ENCODE assay signal across 8 cellular contexts in genomic region chr1:34852677-34853217, GRCh38. TPM values are rescaled to one million over a fixed set of nuclear protein-coding genes. Genes with fewer than 3 reads are reported as not detected.
A peak's percentile ranks its signal among the peaks of the same experiment; 100 is the strongest.
DNase-seq lines count a peak whose midpoint lies in the region; ATAC-seq and TF ChIP-seq lines count a peak whose summit lies in the region.

No MANE protein-coding gene starts in this region.

- H3K27ac ChIP-seq in cardiac muscle cell = peak overlapping the region; percentile 91
- peak overlapping the region; percentile 36 for H3K27ac ChIP-seq in upper lobe of right lung

- peaks cover 18% of the 10 kb centered on the region for H3K4me1 Mint-ChIP-seq in activated naive CD8-positive, alpha-beta T cell treated with anti-CD3 and anti-CD28 coated beads, Interleukin-2, amount 10 ng/mL, durations not matched to agents 7 days and 5 days

- POLR2A ChIA-PET in activated naive CD8-positive, alpha-beta T cell treated with anti-CD3 and anti-CD28 coated beads, Interleukin-2, amount 10 ng/mL, durations not matched to agents 7 days and 5 days (lab: Charles Lee) = interaction anchor here (1.4 kb wide), 2 partner anchors 12 to 14 kb away, joined by 8 read pairs; no protein-coding TSS in a partner anchor

- H3K27me3 ChIP-seq in cardiac muscle cell (no peaks in the 10 kb centered on the region), upper lobe of right lung (no peaks in the 10 kb centered on the region)

- peaks cover 16% of the 10 kb centered on the region for H3K36me3 Mint-ChIP-seq in activated naive CD8-positive, alpha-beta T cell treated with anti-CD3 and anti-CD28 coated beads, Interleukin-2, amount 10 ng/mL, durations not matched to agents 7 days and 5 days

- H3K9me3 Mint-ChIP-seq in activated naive CD8-positive, alpha-beta T cell treated with anti-CD3 and anti-CD28 coated beads, Interleukin-2, amount 10 ng/mL, durations not matched to agents 7 days and 5 days = no peaks in the 10 kb centered on the region

- no peak overlapping the region for H3K4me3 Mint-ChIP-seq in activated naive CD8-positive, alpha-beta T cell treated with anti-CD3 and anti-CD28 coated beads, Interleukin-2, amount 10 ng/mL, durations not matched to agents 7 days and 5 days

- DNase-seq in NCI-H128 (lab: John Stamatoyannopoulos, UW; ENCODE audit: unreplicated experiment) (peak; percentile 95), SKM-1 treated with dmso at 0.1 percent for 144 hours (lab: John Stamatoyannopoulos, UW; ENCODE audit: unreplicated experiment) (peak; percentile 93), cardiac muscle cell (ENCODE audit: low read depth in 1 of 2, low spot score in 1 of 2) (peak; percentile 94 to 96), posterior cingulate gyrus (peak; percentile 85 to 99 (median 90)), upper lobe of right lung (peak; percentile 91)
- peak; percentile 88 for DNase-seq in activated naive CD8-positive, alpha-beta T cell treated with anti-CD3 and anti-CD28 coated beads, Interleukin-2, amount 10 ng/mL, durations not matched to agents 7 days and 5 days

- no peak overlapping the region for H3K4me3 ChIP-seq in GM12875 (ENCODE audit: low read depth, low read length)
- H3K4me3 ChIP-seq in cardiac muscle cell = no peak overlapping the region
- no peak overlapping the region for H3K4me3 ChIP-seq in upper lobe of right lung

- no peaks in the 10 kb centered on the region for H3K4me1 ChIP-seq in cardiac muscle cell (ENCODE audit: low read depth)
- peaks cover 5% of the 10 kb centered on the region for H3K4me1 ChIP-seq in upper lobe of right lung

- ATAC-seq in HG02798 (IDR thresholded peaks at IDR 0.05; ENCODE audit: poor library complexity, unreplicated experiment) (peak; percentile 95), upper lobe of right lung (peak; percentile 100)
- peak; percentile 100 for ATAC-seq in activated naive CD8-positive, alpha-beta T cell treated with anti-CD3 and anti-CD28 coated beads, Interleukin-2, amount 10 ng/mL, durations not matched to agents 7 days and 5 days (ENCODE audit: low read depth)

- H3K27ac Mint-ChIP-seq in activated naive CD8-positive, alpha-beta T cell treated with anti-CD3 and anti-CD28 coated beads, Interleukin-2, amount 10 ng/mL, durations not matched to agents 7 days and 5 days = peak overlapping the region; percentile 28

- TF ChIP-seq CTCF in GM12875 (IDR thresholded peaks at IDR 0.05; ENCODE audit: borderline replicate concordance, insufficient read depth, low read depth, low read length) (peak; percentile 94), cardiac muscle cell (IDR thresholded peaks at IDR 0.05; ENCODE audit: low read depth, low read length) (peak; percentile 99), upper lobe of right lung (IDR thresholded peaks at IDR 0.05) (peak; percentile 94)

- H3K9me3 ChIP-seq in cardiac muscle cell (ENCODE audit: low read depth) (no peaks in the 10 kb centered on the region), upper lobe of right lung (no peaks in the 10 kb centered on the region)

- peaks cover 6% of the 10 kb centered on the region for H3K36me3 ChIP-seq in cardiac muscle cell
- peaks cover 32% of the 10 kb centered on the region for H3K36me3 ChIP-seq in upper lobe of right lung

- intact Hi-C loops in posterior cingulate gyrus (cut with DNase I) (loop anchor here (1.0 to 10.0 kb wide), 4 partner anchors 66 to 340 kb away; partner anchors contain the start of genes SFPQ, TMEM35B and ZMYM6), upper lobe of right lung (cut with DNase I) (loop anchor here (5.0 kb wide), 1 partner anchor 60 kb away; the partner anchor contains the start of gene GJA4)

- no peaks in the 10 kb centered on the region for H3K27me3 Mint-ChIP-seq in activated naive CD8-positive, alpha-beta T cell treated with anti-CD3 and anti-CD28 coated beads, Interleukin-2, amount 10 ng/mL, durations not matched to agents 7 days and 5 days

RNA-seq across cellular contexts. Expression of gene SMIM12, which starts 6.8 kb away (rescaled TPM):
- 10 to 100 TPM; 51.9 to 53.0 TPM for total RNA-seq in activated naive CD8-positive, alpha-beta T cell treated with anti-CD3 and anti-CD28 coated beads, Interleukin-2, amount 10 ng/mL, durations not matched to agents 7 days and 5 days
- total RNA-seq in cardiac muscle cell (15.4 and 18.1 TPM in 2 replicates), upper lobe of right lung (38.6 TPM)
- 57.2 and 61.2 TPM in 2 replicates for polyA plus RNA-seq in cardiac muscle cell

RNA-seq across cellular contexts. Expression of gene GJA4, which starts 59.9 kb away (rescaled TPM):
- total RNA-seq in activated naive CD8-positive, alpha-beta T cell treated with anti-CD3 and anti-CD28 coated beads, Interleukin-2, amount 10 ng/mL, durations not matched to agents 7 days and 5 days = not detected
- total RNA-seq in cardiac muscle cell (0.07 and 0.42 TPM in 2 replicates), upper lobe of right lung (20.0 TPM)
- polyA plus RNA-seq in cardiac muscle cell = 0.86 TPM in 1 of 2 replicates, not detected in the other

Comparison
In these comparisons a context has a peak if more than half of its experiments do, and no peak if none do; other contexts are left out.
1. RNA of gene GJA4, which starts 59.9 kb away (total RNA-seq): 20.0 TPM in upper lobe of right lung (single experiment); 0.07 to 0.42 TPM in cardiac muscle cell and not detected in activated naive CD8-positive, alpha-beta T cell treated with anti-CD3 and anti-CD28 coated beads, Interleukin-2, amount 10 ng/mL, durations not matched to agents 7 days and 5 days; every median in the first group is over 10 times any median in the second.
2. Peak in every context shown above with its lines, with median percentiles within 50 percentile points of each other: CTCF ChIP-seq, ATAC-seq and DNase-seq.